Comparison of ENCODE assay signal across 19 cellular contexts in genomic region chr1:85449356-85449755, GRCh38. TPM values are rescaled to one million over a fixed set of nuclear protein-coding genes. Genes with fewer than 3 reads are reported as not detected.
A peak's percentile ranks its signal among the peaks of the same experiment; 100 is the strongest.
DNase-seq lines count a peak whose midpoint lies in the region; ATAC-seq and TF ChIP-seq lines count a peak whose summit lies in the region.
"Had no signal": no experiment of that assay in that cellular context is flagged by ENCODE, and none has a peak within 500 bp of the region (broad histone marks: within the 10 kb centered on the region; RNA-seq: fewer than 3 reads in every experiment).

No MANE protein-coding gene starts in this region.

- no peaks in the 10 kb centered on the region for H3K36me3 Mint-ChIP-seq in activated naive CD8-positive, alpha-beta T cell treated with anti-CD3 and anti-CD28 coated beads, Interleukin-2, amount 50 U/mL, for 24 hours (ENCODE audit: low read depth)
- H3K36me3 Mint-ChIP-seq: activated naive CD8-positive, alpha-beta T cell treated with anti-CD3 and anti-CD28 coated beads, Interleukin-2, amount 10 ng/mL, durations not matched to agents 7 days and 5 days; natural killer cell had no signal

- no peak overlapping the region for H3K27ac Mint-ChIP-seq in activated naive CD8-positive, alpha-beta T cell treated with anti-CD3 and anti-CD28 coated beads, Interleukin-2, amount 50 U/mL, for 24 hours
- H3K27ac Mint-ChIP-seq: activated naive CD8-positive, alpha-beta T cell treated with anti-CD3 and anti-CD28 coated beads, Interleukin-2, amount 10 ng/mL, durations not matched to agents 7 days and 5 days; activated T-helper 17 cell treated with anti-CD3 and anti-CD28 coated beads, Interleukin-2, amount 50 U/mL, for 72 hours; natural killer cell; stimulated activated naive CD8-positive, alpha-beta T cell treated with anti-CD3 and anti-CD28 coated beads, Interleukin-15, Interleukin-2, amounts not matched to agents 100 ng/mL and 50 ng/mL, for 24 hours had no signal

- no peak for TF ChIP-seq CTCF in ascending aorta (IDR thresholded peaks at IDR 0.05)

- DNase-seq in D341Med (ENCODE audit: low spot score) = peak; percentile 30
- peak; percentile 59 for DNase-seq in NCI-H510A (lab: John Stamatoyannopoulos, UW)
- DNase-seq in ascending aorta (ENCODE audit: low spot score in 2 of 2) = no peak
- no peak for DNase-seq in central memory CD4-positive, alpha-beta T cell
- no peak for DNase-seq in MV-4-11 (lab: John Stamatoyannopoulos, UW)
- DNase-seq in activated naive CD8-positive, alpha-beta T cell treated with anti-CD3 and anti-CD28 coated beads, Interleukin-2, amount 50 U/mL, for 24 hours = no peak
- DNase-seq: activated naive CD8-positive, alpha-beta T cell treated with anti-CD3 and anti-CD28 coated beads, Interleukin-2, amount 10 ng/mL, durations not matched to agents 7 days and 5 days; brain microvascular endothelial cell; Caco-2; GDM1; H7; natural killer cell; NCI-H1930; transverse colon had no signal

- no peaks in the 10 kb centered on the region for H3K9me3 ChIP-seq in ascending aorta
- H3K9me3 ChIP-seq: Caco-2, transverse colon had no signal

- no peak for ATAC-seq in HG03378 (IDR thresholded peaks at IDR 0.05; ENCODE audit: unreplicated experiment)
- ATAC-seq in activated naive CD8-positive, alpha-beta T cell treated with anti-CD3 and anti-CD28 coated beads, Interleukin-2, amount 50 U/mL, for 24 hours = no peak
- ATAC-seq: activated T-helper 17 cell treated with anti-CD3 and anti-CD28 coated beads, Interleukin-2, amount 50 U/mL, for 72 hours; natural killer cell had no signal

- H3K27me3 ChIP-seq in ACC112 (ENCODE audit: insufficient read depth, low read length) = no peaks in the 10 kb centered on the region
- H3K27me3 ChIP-seq in ascending aorta = no peaks in the 10 kb centered on the region
- H3K27me3 ChIP-seq: brain microvascular endothelial cell, transverse colon had no signal

- peaks cover 89% of the 10 kb centered on the region for H3K79me2 ChIP-seq in ACC112 (ENCODE audit: control insufficient read depth, insufficient read depth, low read length, unreplicated experiment)

- peaks cover 5% of the 10 kb centered on the region for H3K27me3 Mint-ChIP-seq in activated naive CD8-positive, alpha-beta T cell treated with anti-CD3 and anti-CD28 coated beads, Interleukin-2, amount 50 U/mL, for 24 hours
- H3K27me3 Mint-ChIP-seq: stimulated activated naive CD8-positive, alpha-beta T cell treated with anti-CD3 and anti-CD28 coated beads, Interleukin-15, Interleukin-2, amounts not matched to agents 100 ng/mL and 50 ng/mL, for 24 hours had no signal

- peaks cover 78% of the 10 kb centered on the region for H3K4me1 ChIP-seq in ACC112 (ENCODE audit: control insufficient read depth, insufficient read depth, low read length, unreplicated experiment)
- H3K4me1 ChIP-seq in ascending aorta = peaks cover 0 to 19% of the 10 kb centered on the region in 2 donors
- H3K4me1 ChIP-seq: Caco-2 had no signal

- H2AFZ ChIP-seq in ACC112 (ENCODE audit: low read length, unreplicated experiment) = no peak overlapping the region

- H3K4me1 Mint-ChIP-seq in activated naive CD8-positive, alpha-beta T cell treated with anti-CD3 and anti-CD28 coated beads, Interleukin-2, amount 50 U/mL, for 24 hours = no peaks in the 10 kb centered on the region
- H3K4me1 Mint-ChIP-seq: activated naive CD8-positive, alpha-beta T cell treated with anti-CD3 and anti-CD28 coated beads, Interleukin-2, amount 10 ng/mL, durations not matched to agents 7 days and 5 days; activated T-helper 17 cell treated with anti-CD3 and anti-CD28 coated beads, Interleukin-2, amount 50 U/mL, for 72 hours; natural killer cell had no signal

- no peak overlapping the region for H3K4me3 Mint-ChIP-seq in activated naive CD8-positive, alpha-beta T cell treated with anti-CD3 and anti-CD28 coated beads, Interleukin-2, amount 50 U/mL, for 24 hours
- H3K4me3 Mint-ChIP-seq: activated naive CD8-positive, alpha-beta T cell treated with anti-CD3 and anti-CD28 coated beads, Interleukin-2, amount 10 ng/mL, durations not matched to agents 7 days and 5 days; activated T-helper 17 cell treated with anti-CD3 and anti-CD28 coated beads, Interleukin-2, amount 50 U/mL, for 72 hours; natural killer cell; stimulated activated naive CD8-positive, alpha-beta T cell treated with anti-CD3 and anti-CD28 coated beads, Interleukin-15, Interleukin-2, amounts not matched to agents 100 ng/mL and 50 ng/mL, for 24 hours had no signal

- H3K27ac ChIP-seq in ACC112 (ENCODE audit: low read depth, low read length) = peak overlapping the region; percentile 88
- H3K27ac ChIP-seq in ascending aorta = peak overlapping the region; percentile 31 to 38
- H3K27ac ChIP-seq: brain microvascular endothelial cell, RWPE1, transverse colon had no signal

- H3K4me3 ChIP-seq in ACC112 (ENCODE audit: low read depth, low read length) (no peak overlapping the region), ascending aorta (no peak overlapping the region)
- H3K4me3 ChIP-seq: transverse colon had no signal

- H3K9me3 Mint-ChIP-seq in activated naive CD8-positive, alpha-beta T cell treated with anti-CD3 and anti-CD28 coated beads, Interleukin-2, amount 50 U/mL, for 24 hours = peaks cover 3% of the 10 kb centered on the region
- H3K9me3 Mint-ChIP-seq: activated naive CD8-positive, alpha-beta T cell treated with anti-CD3 and anti-CD28 coated beads, Interleukin-2, amount 10 ng/mL, durations not matched to agents 7 days and 5 days; activated T-helper 17 cell treated with anti-CD3 and anti-CD28 coated beads, Interleukin-2, amount 50 U/mL, for 72 hours; stimulated activated naive CD8-positive, alpha-beta T cell treated with anti-CD3 and anti-CD28 coated beads, Interleukin-15, Interleukin-2, amounts not matched to agents 100 ng/mL and 50 ng/mL, for 24 hours had no signal

- H3K36me3 ChIP-seq in ACC112 (ENCODE audit: insufficient read depth, low read length) = peaks cover 13% of the 10 kb centered on the region
- H3K36me3 ChIP-seq in ascending aorta = no peaks in the 10 kb centered on the region
- H3K36me3 ChIP-seq: transverse colon had no signal

- intact Hi-C loops in ascending aorta (cut with DNase I) = no loop called here

RNA-seq across cellular contexts. Expression of gene DDAH1, which starts 15.6 kb away (rescaled TPM):
- total RNA-seq in ascending aorta = 8.5 TPM
- total RNA-seq: activated naive CD8-positive, alpha-beta T cell treated with anti-CD3 and anti-CD28 coated beads, Interleukin-2, amount 10 ng/mL, durations not matched to agents 7 days and 5 days had no signal

Comparison
In these comparisons a context has a peak if more than half of its experiments do, and no peak if none do; other contexts are left out.
1. DNase-seq: peak in D341Med (single experiment) and NCI-H510A (single experiment); none in ascending aorta (0 of 2), central memory CD4-positive, alpha-beta T cell (single experiment), MV-4-11 (single experiment) and activated naive CD8-positive, alpha-beta T cell treated with anti-CD3 and anti-CD28 coated beads, Interleukin-2, amount 50 U/mL, for 24 hours (single experiment).